In the genomic region with DNA sequence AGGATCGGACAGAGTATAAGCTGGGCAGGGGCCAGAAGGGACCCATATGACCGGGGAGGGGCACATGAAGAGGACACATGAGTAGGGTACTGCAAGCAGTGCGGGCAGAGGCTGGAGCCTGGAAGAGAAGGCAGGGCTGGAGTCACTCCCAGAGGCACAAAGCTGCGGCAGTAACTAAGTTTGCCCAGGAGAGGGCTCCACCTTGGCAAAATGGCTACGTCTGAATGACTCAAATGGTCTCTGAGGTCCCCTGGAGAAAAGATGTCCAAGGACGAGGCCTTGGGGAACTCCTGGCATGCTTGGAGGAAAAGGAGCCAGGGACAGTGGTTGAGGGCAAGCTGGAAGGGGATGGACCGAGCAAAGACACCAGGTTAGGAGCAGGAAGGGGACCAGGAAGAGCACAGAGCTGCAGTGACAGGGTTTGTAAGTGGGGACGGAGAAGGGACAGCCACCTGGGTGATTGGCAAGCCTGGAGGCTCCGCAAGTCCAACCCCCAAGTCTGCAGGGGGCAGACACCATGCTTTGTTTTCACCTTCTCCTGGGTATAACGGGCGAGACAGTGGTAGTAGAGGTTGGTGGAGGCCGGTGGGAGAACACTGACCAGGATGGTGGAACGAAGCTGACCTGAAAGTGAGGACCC, we compare ENCODE assay signal across 9 cellular contexts. TPM values are rescaled to one million over a fixed set of nuclear protein-coding genes. Genes with fewer than 3 reads are reported as not detected.
DNase-seq lines count a peak whose midpoint lies in the region; ATAC-seq and TF ChIP-seq lines count a peak whose summit lies in the region.
"Had no signal": no experiment of that assay in that cellular context is flagged by ENCODE, and none has a peak within 500 bp of the region (broad histone marks: within the 10 kb centered on the region; RNA-seq: fewer than 3 reads in every experiment).

No MANE protein-coding gene starts in this region.

- BruUV-seq in Calu3 (replicated peaks; lab: Mats Ljungman, UMichigan) (no TSS peak), PC-9 (replicated peaks; lab: Mats Ljungman, UMichigan) (no TSS peak)

- no peaks in the 10 kb centered on the region for H3K4me1 ChIP-seq in PC-9 (replicated peaks; ENCODE audit: insufficient read depth)
- no peaks in the 10 kb centered on the region for H3K4me1 ChIP-seq in testis

- H3K4me1 Mint-ChIP-seq in Calu3 (ENCODE audit: low read depth, unreplicated experiment): no peaks in the 10 kb centered on the region
- H3K4me1 Mint-ChIP-seq in activated T-cell treated with anti-CD3 and anti-CD28 coated beads, Interleukin-2, amount 50 U/mL, for 4 hours (ENCODE audit: low read depth): peaks cover 2% of the 10 kb centered on the region

- H3K9me3 Mint-ChIP-seq in Calu3 (ENCODE audit: low read depth, unreplicated experiment): no peaks in the 10 kb centered on the region
- H3K9me3 Mint-ChIP-seq in activated T-cell treated with anti-CD3 and anti-CD28 coated beads, Interleukin-2, amount 50 U/mL, for 4 hours: no peaks in the 10 kb centered on the region

- 48 to 52% methylated on average over 13 of the region's 13 CpGs for WGBS in testis, 2 donors

- peak; percentile 77 to 84 for ATAC-seq in activated T-cell treated with anti-CD3 and anti-CD28 coated beads, Interleukin-2, amount 50 U/mL, for 4 hours
- ATAC-seq in HG03135 (IDR thresholded peaks at IDR 0.05; ENCODE audit: unreplicated experiment): no peak

- no peak overlapping the region for H3K27ac ChIP-seq in PC-9
- no peak overlapping the region for H3K27ac ChIP-seq in testis

- H3K4me2 ChIP-seq in PC-9: no peak overlapping the region

- DNase-seq in Calu3: peak; percentile 59
- DNase-seq in HS-5 (ENCODE audit: low read depth): peak; percentile 36
- DNase-seq in PC-9: peak in 1 of 2 experiments; percentile 58
- DNase-seq in activated T-cell treated with anti-CD3 and anti-CD28 coated beads, Interleukin-2, amount 50 U/mL, for 4 hours: peak; percentile 36
- DNase-seq in fibroblast of mammary gland (ENCODE audit: low read depth): peak; percentile 64
- peak; percentile 27 for DNase-seq in non-pigmented ciliary epithelial cell (ENCODE audit: low read depth)
- DNase-seq in testis: peak; percentile 79

- TF ChIP-seq CTCF in Calu3 (IDR thresholded peaks at IDR 0.05; ENCODE audit: unreplicated experiment) (peak; percentile 27), PC-9 (conservative IDR thresholded peaks at IDR 0.05) (peak; percentile 68), fibroblast of mammary gland (conservative IDR thresholded peaks at IDR 0.05; ENCODE audit: control insufficient read depth, insufficient read depth, low read depth, low read length) (peak; percentile 87), testis (IDR thresholded peaks at IDR 0.05) (peak; percentile 44 to 63 (median 60))

- no peaks in the 10 kb centered on the region for H3K9me3 ChIP-seq in PC-9 (ENCODE audit: insufficient read depth, low read depth)
- no peaks in the 10 kb centered on the region for H3K9me3 ChIP-seq in testis

- POLR2A ChIA-PET in PC-9 (lab: Charles Lee; ENCODE audit: unreplicated experiment): no interaction called here

- no peaks in the 10 kb centered on the region for H3K36me3 Mint-ChIP-seq in Calu3 (ENCODE audit: insufficient read depth, unreplicated experiment)
- H3K36me3 Mint-ChIP-seq in activated T-cell treated with anti-CD3 and anti-CD28 coated beads, Interleukin-2, amount 50 U/mL, for 4 hours (ENCODE audit: insufficient read depth): no peaks in the 10 kb centered on the region

- H3K27me3 Mint-ChIP-seq in Calu3 (ENCODE audit: unreplicated experiment): peaks cover 63% of the 10 kb centered on the region
- peaks cover 28% of the 10 kb centered on the region for H3K27me3 Mint-ChIP-seq in activated T-cell treated with anti-CD3 and anti-CD28 coated beads, Interleukin-2, amount 50 U/mL, for 4 hours (ENCODE audit: low read depth)

- no peaks in the 10 kb centered on the region for H3K79me2 ChIP-seq in PC-9 (ENCODE audit: low read depth)

- H3K4me3 Mint-ChIP-seq in Calu3 (ENCODE audit: low read depth, unreplicated experiment): no peak overlapping the region
- H3K4me3 Mint-ChIP-seq in activated T-cell treated with anti-CD3 and anti-CD28 coated beads, Interleukin-2, amount 50 U/mL, for 4 hours: no peak overlapping the region

- H3K36me3 ChIP-seq in PC-9 (ENCODE audit: low read depth): no peaks in the 10 kb centered on the region
- no peaks in the 10 kb centered on the region for H3K36me3 ChIP-seq in testis (ENCODE audit: low read depth, missing control alignments)

- H3K4me3 ChIP-seq in PC-9 (no peak overlapping the region), fibroblast of mammary gland (ENCODE audit: control insufficient read depth, low read depth, low read length) (no peak overlapping the region), testis (no peak overlapping the region)

- H3K27me3 ChIP-seq in PC-9 (ENCODE audit: insufficient read depth, low read depth) (no peaks in the 10 kb centered on the region), testis (no peaks in the 10 kb centered on the region)

- H3K9me2 ChIP-seq in PC-9 (ENCODE audit: insufficient read depth): no peaks in the 10 kb centered on the region

- no peak overlapping the region for H3K27ac Mint-ChIP-seq in Calu3 (ENCODE audit: unreplicated experiment)

- H3F3A ChIP-seq in PC-9 (ENCODE audit: insufficient read depth, low read depth): no peaks in the 10 kb centered on the region

- TF ChIP-seq POLR2A in testis (IDR thresholded peaks at IDR 0.05): no peak

- CTCF ChIA-PET in Calu3 (lab: Charles Lee) (interaction anchor here (0.5 to 0.7 kb wide), 3 partner anchors 194 to 298 kb away, joined by 3 to 4 read pairs (median 3); no protein-coding TSS in a partner anchor), PC-9 (lab: Charles Lee) (no interaction called here)

- intact Hi-C loops in Calu3 (cut with micrococcal nuclease; ENCODE audit: unreplicated experiment) (no loop called here), PC-9 (cut with micrococcal nuclease; ENCODE audit: unreplicated experiment) (no loop called here), testis (cut with DNase I; ENCODE audit: low total_unique reads) (no loop called here)

- H4K20me1 ChIP-seq in PC-9 (ENCODE audit: insufficient read depth): no peaks in the 10 kb centered on the region

- no peak overlapping the region for H2AFZ ChIP-seq in PC-9

RNA-seq across cellular contexts. Expression of a gene that starts 43.1 kb away (rescaled TPM):
- total RNA-seq in Calu3 (2022): not detected in 2 replicates
- not detected in 2 replicates for total RNA-seq in PC-9 (2021)
- total RNA-seq in activated T-cell treated with anti-CD3 and anti-CD28 coated beads, Interleukin-2, amount 50 U/mL, for 4 hours: not detected
- under 1 TPM in 1 of 2 donors, not detected in 1; 0.12 TPM for total RNA-seq in testis
- not detected for polyA plus RNA-seq in testis (ENCODE audit: insufficient read depth, low read depth, low replicate concordance)
- total RNA-seq: T-helper 2 cell treated with Interferon-gamma antibody and Interleukin-4, amounts not matched to agents 100 ng/mL and 5 ng/mL, for 36 hours had no signal

Comparison
In these comparisons a context has a peak if more than half of its experiments do, and no peak if none do; other contexts are left out.
1. CTCF ChIP-seq: peak in every context shown above with its lines; median percentile 87 in fibroblast of mammary gland; 68 in PC-9; 60 in testis; 27 in Calu3.